ENCODE assay signal across 1 cellular context in the genomic region with DNA sequence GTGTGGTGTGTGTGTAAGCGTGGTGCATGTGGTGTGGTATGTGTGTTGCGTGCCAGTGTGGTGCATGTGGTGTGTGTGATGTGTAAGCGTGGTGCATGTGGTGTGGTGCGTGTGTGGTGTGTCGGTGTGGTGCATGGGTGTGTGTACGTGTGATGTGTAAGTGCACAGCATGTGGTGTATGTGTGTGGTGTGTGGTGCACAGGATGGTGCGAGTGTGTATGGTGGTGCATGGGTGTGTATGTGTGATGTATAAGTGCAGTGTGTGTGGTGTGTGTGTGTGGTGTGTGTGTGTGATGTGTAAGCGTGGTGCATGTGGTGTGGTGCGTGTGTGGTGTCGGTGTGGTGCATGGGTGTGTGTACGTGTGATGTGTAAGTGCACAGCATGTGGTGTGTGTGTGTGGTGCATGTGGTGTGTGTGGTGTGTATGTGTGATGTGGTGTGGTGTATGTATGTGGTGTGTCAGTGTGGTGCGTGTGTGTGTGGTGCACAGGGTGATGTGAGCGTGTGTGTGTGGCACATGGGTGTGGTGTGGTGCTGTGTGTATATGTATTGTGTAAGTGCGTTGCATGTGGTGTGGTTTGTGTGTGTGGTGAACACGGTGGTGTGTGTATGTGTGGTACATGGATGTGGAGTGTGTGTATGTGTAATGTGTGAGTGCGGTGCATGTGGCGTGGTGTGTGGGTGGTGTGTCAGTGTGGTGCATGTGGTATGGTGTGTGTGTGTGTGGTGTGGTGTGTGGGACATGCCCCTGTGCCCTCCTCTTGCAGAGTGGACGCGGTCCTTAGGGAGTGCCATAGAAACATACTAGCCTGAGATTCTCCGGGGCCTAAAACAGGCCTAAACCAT.
TF ChIP-seq lines count a peak whose summit lies in the region.

No MANE protein-coding gene starts in this region.

TF ChIP-seq in IMR-90, 13 proteins besides CTCF, POLR2A, EP300 and RAD21:
- TF ChIP-seq CEBPB (IDR thresholded peaks at IDR 0.05; ENCODE audit: low read depth, low read length) (no peak), RCOR1 (IDR thresholded peaks at IDR 0.05; ENCODE audit: insufficient replicate concordance, low read length) (no peak), MAFK (IDR thresholded peaks at IDR 0.05; ENCODE audit: low read depth, low read length) (no peak), MXI1 (IDR thresholded peaks at IDR 0.05; ENCODE audit: borderline replicate concordance, low read depth, low read length) (no peak), MAZ (IDR thresholded peaks at IDR 0.05; ENCODE audit: borderline replicate concordance, low read depth, low read length) (no peak), BHLHE40 (IDR thresholded peaks at IDR 0.05; ENCODE audit: low read depth, low read length) (no peak), RFX5 (IDR thresholded peaks at IDR 0.05; ENCODE audit: low read depth, low read length) (no peak), CHD1 (IDR thresholded peaks at IDR 0.05; ENCODE audit: low read depth, low read length) (no peak), NFE2L2 (IDR thresholded peaks at IDR 0.05; ENCODE audit: low read depth, low read length) (no peak), FOS (IDR thresholded peaks at IDR 0.05; ENCODE audit: low read depth, low read length) (no peak), SMC3 (IDR thresholded peaks at IDR 0.05; ENCODE audit: low read depth, low read length) (no peak)
- TF ChIP-seq, protein P1, sequence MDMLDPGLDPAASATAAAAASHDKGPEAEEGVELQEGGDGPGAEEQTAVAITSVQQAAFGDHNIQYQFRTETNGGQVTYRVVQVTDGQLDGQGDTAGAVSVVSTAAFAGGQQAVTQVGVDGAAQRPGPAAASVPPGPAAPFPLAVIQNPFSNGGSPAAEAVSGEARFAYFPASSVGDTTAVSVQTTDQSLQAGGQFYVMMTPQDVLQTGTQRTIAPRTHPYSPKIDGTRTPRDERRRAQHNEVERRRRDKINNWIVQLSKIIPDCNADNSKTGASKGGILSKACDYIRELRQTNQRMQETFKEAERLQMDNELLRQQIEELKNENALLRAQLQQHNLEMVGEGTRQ (IDR thresholded peaks at IDR 0.05; ENCODE audit: low read depth, low read length): no peak
- TF ChIP-seq, protein P2, sequence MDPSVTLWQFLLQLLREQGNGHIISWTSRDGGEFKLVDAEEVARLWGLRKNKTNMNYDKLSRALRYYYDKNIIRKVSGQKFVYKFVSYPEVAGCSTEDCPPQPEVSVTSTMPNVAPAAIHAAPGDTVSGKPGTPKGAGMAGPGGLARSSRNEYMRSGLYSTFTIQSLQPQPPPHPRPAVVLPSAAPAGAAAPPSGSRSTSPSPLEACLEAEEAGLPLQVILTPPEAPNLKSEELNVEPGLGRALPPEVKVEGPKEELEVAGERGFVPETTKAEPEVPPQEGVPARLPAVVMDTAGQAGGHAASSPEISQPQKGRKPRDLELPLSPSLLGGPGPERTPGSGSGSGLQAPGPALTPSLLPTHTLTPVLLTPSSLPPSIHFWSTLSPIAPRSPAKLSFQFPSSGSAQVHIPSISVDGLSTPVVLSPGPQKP (IDR thresholded peaks at IDR 0.05; ENCODE audit: borderline replicate concordance, low read depth, low read length): no peak
